In the genomic region with DNA sequence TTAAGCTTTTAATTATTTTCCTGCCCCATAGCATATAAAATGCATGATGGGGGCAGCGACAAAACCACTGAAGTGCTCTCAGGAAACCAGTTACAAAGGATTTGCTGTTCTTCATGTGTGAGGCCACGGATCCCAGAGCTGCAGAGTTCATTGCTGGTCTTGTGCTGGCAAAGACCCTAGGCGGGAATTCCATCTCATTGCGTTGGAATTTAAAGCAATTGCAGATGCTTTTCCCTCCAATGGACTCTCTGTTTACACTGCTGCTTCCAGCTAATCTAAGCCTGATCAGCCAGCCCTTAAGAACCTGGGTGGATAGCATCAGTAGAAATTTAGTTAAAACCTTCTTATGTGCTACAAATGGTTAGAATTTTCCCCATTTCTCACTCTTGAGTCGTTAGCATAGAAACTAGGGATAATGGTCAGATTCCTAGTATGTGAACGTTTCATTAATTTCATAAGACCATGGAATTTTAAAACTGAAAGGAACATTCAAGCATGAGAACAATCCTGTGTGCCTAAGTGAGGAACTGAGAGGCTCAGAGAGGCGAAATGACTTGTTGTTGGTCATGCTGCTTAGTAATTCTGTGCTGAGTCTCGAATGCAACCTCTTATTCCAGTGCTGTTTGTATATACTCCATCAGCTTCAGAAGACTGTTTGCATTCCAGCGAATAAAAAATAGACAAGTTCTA, we compare ENCODE assay signal across 11 cellular contexts. TPM values are rescaled to one million over a fixed set of nuclear protein-coding genes. Genes with fewer than 3 reads are reported as not detected.
DNase-seq lines count a peak whose midpoint lies in the region; ATAC-seq and TF ChIP-seq lines count a peak whose summit lies in the region.
"Had no signal": no experiment of that assay in that cellular context is flagged by ENCODE, and none has a peak within 500 bp of the region (broad histone marks: within the 10 kb centered on the region; RNA-seq: fewer than 3 reads in every experiment).

No MANE protein-coding gene starts in this region.

- no peak overlapping the region for H2AFZ ChIP-seq in GM23338

- DNase-seq in breast epithelium (ENCODE audit: low spot score in 2 of 2) (no peak), MCF 10A (ENCODE audit: unreplicated experiment) (no peak), brain microvascular endothelial cell (peak; percentile 77), mesothelial cell of epicardium (ENCODE audit: low spot score in 2 of 2, unreplicated experiment in 2 of 2) (no peak), vagina (ENCODE audit: extremely low spot score in 2 of 2) (no peak), DMS114 treated with DMSO at 0.1 percent for 48 hours (lab: John Stamatoyannopoulos, UW; ENCODE audit: unreplicated experiment) (no peak), GM23338 (ENCODE audit: low spot score) (no peak), NCI-H524 (lab: John Stamatoyannopoulos, UW) (no peak)
- DNase-seq: SHP77 treated with DMSO at 0.1 percent for 48 hours had no signal

- H3K36me3 Mint-ChIP-seq in MCF 10A (ENCODE audit: insufficient read depth, unreplicated experiment) (peaks cover 78% of the 10 kb centered on the region), mesothelial cell of epicardium (peaks cover 50% of the 10 kb centered on the region), GM23338 (ENCODE audit: low read depth) (peaks cover 77% of the 10 kb centered on the region)

- H3K36me3 ChIP-seq in breast epithelium (peaks cover 20% of the 10 kb centered on the region), brain microvascular endothelial cell (replicated peaks) (peaks cover 44% of the 10 kb centered on the region), vagina (peaks cover 0 to 41% of the 10 kb centered on the region in 2 donors), GM23338 (ENCODE audit: insufficient read depth) (peaks cover 49% of the 10 kb centered on the region)

- H3K4me2 ChIP-seq in GM23338, result no peak overlapping the region
- H3K4me2 ChIP-seq: A549 had no signal

- POLR2A ChIA-PET in MCF 10A (lab: Yijun Ruan, JAX), result interaction anchor here (0.5 kb wide), 1 partner anchor 315 kb away, joined by 3 read pairs; a partner anchor contains a TSS

- H3K9me2 ChIP-seq in GM23338 (ENCODE audit: insufficient read depth), result no peaks in the 10 kb centered on the region

- H3K27ac Mint-ChIP-seq in MCF 10A (ENCODE audit: low read depth, unreplicated experiment), result no peak overlapping the region
- H3K27ac Mint-ChIP-seq in mesothelial cell of epicardium, result peak overlapping the region; percentile 70
- H3K27ac Mint-ChIP-seq in GM23338, result no peak overlapping the region

- in situ Hi-C loops in brain microvascular endothelial cell (cut with HindIII; ENCODE audit: low pct_ligation_motif_present, low sequenced_read_pairs), result no loop called here

- H3K27ac ChIP-seq in breast epithelium (peak overlapping the region; percentile 17 to 70), brain microvascular endothelial cell (peak overlapping the region; percentile 64), vagina (peak overlapping the region; percentile 51), GM23338 (ENCODE audit: low read depth) (no peak overlapping the region)
- H3K27ac ChIP-seq: A549 had no signal

- H3K27me3 ChIP-seq in breast epithelium (no peaks in the 10 kb centered on the region), brain microvascular endothelial cell (replicated peaks) (no peaks in the 10 kb centered on the region), vagina (no peaks in the 10 kb centered on the region), GM23338 (ENCODE audit: insufficient read depth) (no peaks in the 10 kb centered on the region)

- H3K9me3 ChIP-seq in breast epithelium (no peaks in the 10 kb centered on the region), vagina (no peaks in the 10 kb centered on the region)
- H3K9me3 ChIP-seq: A549 had no signal

- H4K20me1 ChIP-seq in GM23338 (replicated peaks; ENCODE audit: insufficient read depth), result 0 out of 2 replicates have a peak, but pooled peaks cover 14% of the 10 kb centered on the region

- intact Hi-C loops in breast epithelium (cut with DNase I; ENCODE audit: low total_unique reads), result no loop called here
- intact Hi-C loops in MCF 10A (cut with micrococcal nuclease), result no loop called here
- intact Hi-C loops in vagina (cut with DNase I), result no loop called here

- H3K4me1 Mint-ChIP-seq in MCF 10A (ENCODE audit: insufficient read depth, unreplicated experiment) (no peaks in the 10 kb centered on the region), mesothelial cell of epicardium (peaks cover 6% of the 10 kb centered on the region), GM23338 (no peaks in the 10 kb centered on the region)

- no peak for ATAC-seq in GM23338
- ATAC-seq: A549, HepG2 had no signal

- no peak for TF ChIP-seq POLR2A in breast epithelium (IDR thresholded peaks at IDR 0.05)
- no peak for TF ChIP-seq POLR2A in vagina (IDR thresholded peaks at IDR 0.05)

- H3K4me1 ChIP-seq in breast epithelium (no peaks in the 10 kb centered on the region), vagina (peaks cover 7% of the 10 kb centered on the region), GM23338 (ENCODE audit: insufficient read depth) (no peaks in the 10 kb centered on the region)
- H3K4me1 ChIP-seq: A549 had no signal

- H3K4me3 ChIP-seq in breast epithelium (no peak overlapping the region), brain microvascular endothelial cell (ENCODE audit: low read depth, low read length) (no peak overlapping the region), vagina (no peak overlapping the region), GM23338 (no peak overlapping the region)
- H3K4me3 ChIP-seq: A549 had no signal

- H3F3A ChIP-seq in GM23338 (replicated peaks; ENCODE audit: low read depth), result no peaks in the 10 kb centered on the region

- CTCF ChIA-PET in MCF 10A (lab: Yijun Ruan, JAX), result no interaction called here

- H3K4me3 Mint-ChIP-seq in MCF 10A (ENCODE audit: unreplicated experiment), result no peak overlapping the region
- no peak overlapping the region for H3K4me3 Mint-ChIP-seq in mesothelial cell of epicardium
- no peak overlapping the region for H3K4me3 Mint-ChIP-seq in GM23338

- no peak for TF ChIP-seq CTCF in breast epithelium (IDR thresholded peaks at IDR 0.05)
- TF ChIP-seq CTCF in MCF 10A (IDR thresholded peaks at IDR 0.05; ENCODE audit: unreplicated experiment), result no peak
- TF ChIP-seq CTCF in brain microvascular endothelial cell (IDR thresholded peaks at IDR 0.05; ENCODE audit: low read depth, low read length, missing control alignments), result no peak
- no peak for TF ChIP-seq CTCF in mesothelial cell of epicardium (IDR thresholded peaks at IDR 0.05; ENCODE audit: unreplicated experiment)
- TF ChIP-seq CTCF in vagina (IDR thresholded peaks at IDR 0.05), result no peak
- no peak for TF ChIP-seq CTCF in GM23338 (conservative IDR thresholded peaks at IDR 0.05; ENCODE audit: low read depth in 2 of 2)

- H3K27me3 Mint-ChIP-seq in MCF 10A (ENCODE audit: insufficient read depth, unreplicated experiment) (no peaks in the 10 kb centered on the region), mesothelial cell of epicardium (ENCODE audit: low read depth) (no peaks in the 10 kb centered on the region), GM23338 (ENCODE audit: insufficient read depth, low read depth, poor library complexity) (peaks cover 2% of the 10 kb centered on the region)

- BruUV-seq in MCF 10A (replicated peaks; lab: Mats Ljungman, UMichigan), result no TSS peak

- no peaks in the 10 kb centered on the region for H3K79me2 ChIP-seq in GM23338 (replicated peaks; ENCODE audit: insufficient read depth)

- H3K9me3 Mint-ChIP-seq in MCF 10A (ENCODE audit: unreplicated experiment), result no peaks in the 10 kb centered on the region
- no peaks in the 10 kb centered on the region for H3K9me3 Mint-ChIP-seq in mesothelial cell of epicardium
- no peaks in the 10 kb centered on the region for H3K9me3 Mint-ChIP-seq in GM23338

TF ChIP-seq in GM23338, 12 proteins besides CTCF, POLR2A, EP300 and RAD21 (continues in another document):
- TF ChIP-seq STAT1 (IDR thresholded peaks at IDR 0.05; ENCODE audit: unreplicated experiment) (no peak), POLR2AphosphoS5 (IDR thresholded peaks at IDR 0.05; ENCODE audit: low read depth) (no peak), ZNF114 (CRISPR knock-in tag; IDR thresholded peaks at IDR 0.05) (no peak), JUNB (IDR thresholded peaks at IDR 0.05; ENCODE audit: unreplicated experiment) (no peak), CREB1 (CRISPR knock-in tag; IDR thresholded peaks at IDR 0.05; ENCODE audit: low read depth) (no peak), EZH2phosphoT487 (IDR thresholded peaks at IDR 0.05; ENCODE audit: unreplicated experiment) (no peak)

RNA-seq across cellular contexts. Expression of a gene that starts 36.1 kb away (rescaled TPM):
- total RNA-seq in breast epithelium (10 to 100 TPM; 66.6 to 92.3 (median 74.7) TPM), MCF 10A (2022) (91.6 and 129 TPM in 2 replicates), mesothelial cell of epicardium (73.4 to 77.8 TPM (median 77.7 TPM) in 3 replicates), vagina (41.0 TPM)
- total RNA-seq in GM23338 (2014; rRNA removed; shearing (Covaris generic)), result 221 and 232 TPM in 2 replicates
- 120 and 131 TPM in 2 replicates for polyA plus RNA-seq in GM23338 (2016; fragmentation: Nextera tagmentation; extraction: Ambion mirVana)
